21 cellular contexts compared by ENCODE assay signal in the genomic region with DNA sequence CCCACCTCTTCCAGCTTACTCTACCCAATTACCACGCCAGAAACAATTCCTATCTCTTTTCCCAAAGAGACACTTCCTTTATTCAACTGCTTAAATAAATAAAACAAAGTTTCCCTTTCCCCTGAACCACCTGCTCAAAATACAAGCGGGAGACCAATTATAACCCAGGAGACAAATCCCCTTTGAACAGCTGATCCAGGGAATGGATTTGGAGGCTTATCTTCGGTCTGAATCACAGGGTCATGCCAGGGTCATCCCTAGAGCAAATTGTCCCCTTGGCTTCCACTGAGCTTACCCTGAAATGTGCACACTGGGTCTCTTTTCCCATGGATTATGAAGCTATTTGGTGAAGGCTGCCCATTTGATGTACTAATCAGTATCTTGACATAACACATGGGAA.
"Had no signal": no experiment of that assay in that cellular context is flagged by ENCODE, and none has a peak within 500 bp of the region (broad histone marks: within the 10 kb centered on the region; RNA-seq: fewer than 3 reads in every experiment).

No MANE protein-coding gene starts in this region.

- ATAC-seq: activated naive CD4-positive, alpha-beta T cell treated with anti-CD3 and anti-CD28 coated beads, Interleukin-2, amount 50 U/mL, for 72 hours; activated T-cell treated with anti-CD3 and anti-CD28 coated beads, Interleukin-2, amount 50 U/mL, for 72 hours; naive thymus-derived CD4-positive, alpha-beta T cell had no signal

- DNase-seq: activated CD4-positive, alpha-beta T cell treated with anti-CD3 and anti-CD28 coated beads, Interleukin-2, amount 50 U/mL, for 4 hours; activated effector memory CD4-positive, alpha-beta T cell treated with anti-CD3 and anti-CD28 coated beads, Interleukin-2, amount 50 U/mL, for 16 hours; activated T-cell treated with anti-CD3 and anti-CD28 coated beads, Interleukin-2, amount 50 U/mL, for 72 hours; adrenal gland; cerebellar nuclear complex; cortex of kidney; effector CD4-positive, alpha-beta T cell; esophagus squamous epithelium; immature natural killer cell; kidney glomerular epithelial cell; left ventricle myocardium inferior; naive thymus-derived CD4-positive, alpha-beta T cell; sigmoid colon; stimulated activated naive CD4-positive, alpha-beta T cell treated with Interleukin-2 at 50 U/mL for 16 hours; T-helper 2 cell; tibial artery had no signal

- H3K36me3 ChIP-seq: adrenal gland, breast epithelium, esophagus squamous epithelium, left ventricle myocardium inferior, neutrophil, sigmoid colon, tibial artery had no signal

- H3K27ac ChIP-seq: adrenal gland, breast epithelium, esophagus squamous epithelium, left ventricle myocardium inferior, neutrophil, parathyroid adenoma, sigmoid colon, tibial artery, VCaP had no signal

- H3K9me3 ChIP-seq: adrenal gland, breast epithelium, esophagus squamous epithelium, left ventricle myocardium inferior, neutrophil, sigmoid colon, tibial artery had no signal

- H3K4me1 ChIP-seq: adrenal gland, breast epithelium, esophagus squamous epithelium, left ventricle myocardium inferior, parathyroid adenoma, sigmoid colon, tibial artery had no signal

- H3K4me3 ChIP-seq: adrenal gland, breast epithelium, esophagus squamous epithelium, left ventricle myocardium inferior, sigmoid colon, tibial artery had no signal

- H3K27me3 ChIP-seq: adrenal gland, breast epithelium, esophagus squamous epithelium, sigmoid colon, tibial artery had no signal
